Comparison of ENCODE assay signal across 1 cellular context in genomic region chr18:59448546-59448945, GRCh38.
TF ChIP-seq lines count a peak whose summit lies in the region.

No MANE protein-coding gene starts in this region.

TF ChIP-seq in IMR-90, 13 proteins besides CTCF, POLR2A, EP300 and RAD21 (continued from another document):
- TF ChIP-seq MAZ (IDR thresholded peaks at IDR 0.05; ENCODE audit: borderline replicate concordance, low read depth, low read length) (no peak), FOS (IDR thresholded peaks at IDR 0.05; ENCODE audit: low read depth, low read length) (no peak), USF2 (IDR thresholded peaks at IDR 0.05; ENCODE audit: low read depth, low read length) (no peak), CHD1 (IDR thresholded peaks at IDR 0.05; ENCODE audit: low read depth, low read length) (no peak)
